ENCODE assay signal across 30 cellular contexts in genomic region chr16:654034-654433, GRCh38. TPM values are rescaled to one million over a fixed set of nuclear protein-coding genes. Genes with fewer than 3 reads are reported as not detected.
"Had no signal": no experiment of that assay in that cellular context is flagged by ENCODE, and none has a peak within 500 bp of the region (broad histone marks: within the 10 kb centered on the region; RNA-seq: fewer than 3 reads in every experiment).

No MANE protein-coding gene starts in this region.

- H3K27me3 Mint-ChIP-seq: naive B cell; naive thymus-derived CD8-positive, alpha-beta T cell; stimulated activated memory B cell treated with anti-CD40 and anti-IgM and Interleukin-4, amounts not matched to agents 10 μg/mL and 1 μg/mL and 100 μg/mL, for 72 hours; stimulated activated naive CD8-positive, alpha-beta T cell treated with anti-CD3 and anti-CD28 coated beads, Interleukin-15, amount 100 ng/mL, for 72 hours had no signal

- H3K9me3 ChIP-seq: neutrophil, pancreas, prostate gland, right atrium auricular region, spleen, suprapubic skin, testis, tibial artery, upper lobe of left lung, vagina had no signal

- H3K27ac Mint-ChIP-seq: naive B cell; naive thymus-derived CD8-positive, alpha-beta T cell; neural progenitor cell; stimulated activated memory B cell treated with anti-CD40 and anti-IgM and Interleukin-4, amounts not matched to agents 10 μg/mL and 1 μg/mL and 100 μg/mL, for 72 hours had no signal

- H3K27me3 ChIP-seq: neural progenitor cell, neutrophil, pancreas, right atrium auricular region, spleen, suprapubic skin, testis, tibial artery, upper lobe of left lung, vagina had no signal

- H3K36me3 ChIP-seq: neural progenitor cell, prostate gland, right atrium auricular region, vagina had no signal

- ATAC-seq: naive thymus-derived CD8-positive, alpha-beta T cell; pancreas; sciatic nerve; stimulated activated memory B cell treated with anti-CD40 and anti-IgM and Interleukin-4, amounts not matched to agents 10 μg/mL and 1 μg/mL and 100 μg/mL, for 72 hours; stimulated activated naive CD8-positive, alpha-beta T cell treated with anti-CD3 and anti-CD28 coated beads, Interleukin-15, amount 100 ng/mL, for 72 hours; stimulated activated naive CD8-positive, alpha-beta T cell treated with anti-CD3 and anti-CD28 coated beads, Interleukin-15, Interleukin-2, amounts not matched to agents 100 U/mL and 50 U/mL, for 24 hours had no signal

- H3K36me3 Mint-ChIP-seq: naive B cell; naive thymus-derived CD8-positive, alpha-beta T cell; neural progenitor cell had no signal

- H3K9me3 Mint-ChIP-seq: naive B cell; naive thymus-derived CD8-positive, alpha-beta T cell; neural progenitor cell; stimulated activated memory B cell treated with anti-CD40 and anti-IgM and Interleukin-4, amounts not matched to agents 10 μg/mL and 1 μg/mL and 100 μg/mL, for 72 hours; stimulated activated naive CD8-positive, alpha-beta T cell treated with anti-CD3 and anti-CD28 coated beads, Interleukin-15, amount 100 ng/mL, for 72 hours had no signal

- FAIRE-seq: pancreas, urothelium cell line had no signal

- H2AFZ ChIP-seq: neural progenitor cell had no signal

- DNase-seq: naive B cell; naive thymus-derived CD8-positive, alpha-beta T cell; nucleus accumbens; pancreas; retina; spleen; stimulated activated CD4-positive, alpha-beta T cell treated with anti-CD3 and anti-CD28 coated beads, Interleukin-12 subunit alpha, Interleukin-12 subunit beta, amount 100 ng/mL, for 4 hours; stimulated activated CD4-positive, alpha-beta T cell treated with anti-CD3 and anti-CD28 coated beads, Interleukin-1b, Interleukin-23, amount 100 ng/mL, for 48 hours; stimulated activated CD4-positive, alpha-beta T cell treated with anti-CD3 and anti-CD28 coated beads, Interleukin-4, amount 100 ng/mL, for 1 hour; stimulated activated CD4-positive, alpha-beta T cell treated with anti-CD3 and anti-CD28 coated beads, Interleukin-4, amount 100 ng/mL, for 4 hours; stimulated activated CD8-positive, alpha-beta memory T cell treated with anti-CD3 and anti-CD28 coated beads, Interleukin-4, amount 100 ng/mL, for 48 hours; stimulated activated naive CD4-positive, alpha-beta T cell; stimulated activated naive CD8-positive, alpha-beta T cell treated with anti-CD3 and anti-CD28 coated beads, Interleukin-15, amount 100 ng/mL, for 72 hours; stimulated activated naive CD8-positive, alpha-beta T cell treated with anti-CD3 and anti-CD28 coated beads, Interleukin-15, Interleukin-2, amounts not matched to agents 100 U/mL and 50 U/mL, for 24 hours; substantia nigra; testis; tibial artery; trophoblast cell; upper lobe of left lung had no signal

- H3K4me1 Mint-ChIP-seq: naive B cell had no signal

- H3K9ac ChIP-seq: neural progenitor cell had no signal

- H3K4me3 ChIP-seq: neural progenitor cell, pancreas, prostate gland, right atrium auricular region, skin epidermis, smooth muscle cell, spleen, suprapubic skin, testis, tibial artery, upper lobe of left lung, vagina had no signal

- H3K4me2 ChIP-seq: neural progenitor cell, smooth muscle cell had no signal

- H3K27ac ChIP-seq: neural progenitor cell, neutrophil, pancreas, prostate gland, right atrium auricular region, skin epidermis, spleen, suprapubic skin, testis, tibial artery, upper lobe of left lung, vagina had no signal

- H3K4me1 ChIP-seq: neural progenitor cell had no signal

- H3K4me3 Mint-ChIP-seq: naive B cell; naive thymus-derived CD8-positive, alpha-beta T cell; neural progenitor cell; stimulated activated memory B cell treated with anti-CD40 and anti-IgM and Interleukin-4, amounts not matched to agents 10 μg/mL and 1 μg/mL and 100 μg/mL, for 72 hours; stimulated activated naive CD8-positive, alpha-beta T cell treated with anti-CD3 and anti-CD28 coated beads, Interleukin-15, amount 100 ng/mL, for 72 hours had no signal

RNA-seq across cellular contexts. Expression of gene RHBDL1, which starts 21.4 kb away (rescaled TPM):
- polyA plus RNA-seq: naive thymus-derived CD8-positive, alpha-beta T cell had no signal
